Comparison of ENCODE assay signal across 8 cellular contexts in the genomic region with DNA sequence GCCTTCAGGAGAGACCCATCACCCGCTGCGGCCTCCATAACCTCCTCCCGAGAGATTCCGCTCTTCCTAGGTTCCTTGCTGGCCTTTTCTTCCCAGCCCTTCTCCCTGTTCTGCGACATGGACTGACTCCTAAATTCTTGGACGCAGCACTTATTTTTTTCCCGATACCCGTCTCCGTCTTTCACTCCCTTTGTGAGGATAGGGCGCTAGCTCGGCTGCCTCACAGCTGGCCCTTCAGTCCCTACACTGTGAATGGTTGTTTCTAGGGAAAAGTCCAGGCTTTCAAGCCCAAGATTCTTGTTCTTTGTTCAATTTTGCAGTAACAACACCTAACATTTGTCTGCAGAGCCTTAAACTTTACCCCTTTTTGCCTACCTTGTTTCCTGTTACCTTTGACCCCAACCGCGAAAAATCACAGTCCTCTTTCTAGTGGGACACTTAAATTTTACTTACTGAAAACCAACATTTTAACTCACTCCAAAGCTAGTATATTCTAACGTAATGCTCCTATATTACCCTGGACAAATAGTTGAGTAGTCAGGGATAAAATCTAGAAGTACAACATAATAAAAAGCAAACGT. TPM values are rescaled to one million over a fixed set of nuclear protein-coding genes. Genes with fewer than 3 reads are reported as not detected.
DNase-seq lines count a peak whose midpoint lies in the region; ATAC-seq and TF ChIP-seq lines count a peak whose summit lies in the region.

No MANE protein-coding gene starts in this region.

- H4K20me1 ChIP-seq in OCI-LY3 (ENCODE audit: insufficient read depth, low read length): peaks cover 9% of the 10 kb centered on the region; the same call in 1 of the 2 replicates

- H3K9me3 ChIP-seq in OCI-LY3 (ENCODE audit: insufficient read depth, low read length): no peaks in the 10 kb centered on the region
- H3K9me3 ChIP-seq in endocrine pancreas (ENCODE audit: control insufficient read depth, low read length): no peaks in the 10 kb centered on the region

- DNase-seq in DMS 273 (lab: John Stamatoyannopoulos, UW; ENCODE audit: unreplicated experiment) (peak; percentile 88), DMS 273 treated with DMSO at 0.1 percent for 48 hours (lab: John Stamatoyannopoulos, UW) (no peak), RKO (ENCODE audit: low spot score) (no peak)
- no peak for DNase-seq in naive thymus-derived CD8-positive, alpha-beta T cell
- no peak for DNase-seq in activated effector memory CD4-positive, alpha-beta T cell treated with anti-CD3 and anti-CD28 coated beads, Interleukin-2, amount 50 U/mL, for 16 hours
- DNase-seq in stimulated activated CD4-positive, alpha-beta T cell treated with anti-CD3 and anti-CD28 coated beads, Interleukin-2, amount 100 ng/mL, for 48 hours: no peak

- peaks cover 0 to 5% (median 0%) of the 10 kb centered on the region in 9 donors for H3K9me3 Mint-ChIP-seq in naive thymus-derived CD8-positive, alpha-beta T cell

- POLR2A ChIA-PET in naive thymus-derived CD8-positive, alpha-beta T cell (lab: Charles Lee): interaction anchor here (1.1 to 3.2 kb wide), 4 partner anchors 54 to 241 kb away, joined by 3 to 22 read pairs (median 7); a partner anchor contains a TSS

- peak overlapping the region; percentile 96 for H3K9ac ChIP-seq in OCI-LY3 (ENCODE audit: low read length)
- H3K9ac ChIP-seq in endocrine pancreas (ENCODE audit: control insufficient read depth, insufficient read depth, low read length): peak overlapping the region; percentile 90

- no peak for TF ChIP-seq CTCF in OCI-LY3 (IDR thresholded peaks at IDR 0.05; ENCODE audit: low read depth, low read length)

- H3K4me3 ChIP-seq in OCI-LY3 (ENCODE audit: low read length): peak overlapping the region; percentile 80
- peak overlapping the region; percentile 75 for H3K4me3 ChIP-seq in endocrine pancreas (ENCODE audit: control insufficient read depth, insufficient read depth, low read length)

- H3K27me3 Mint-ChIP-seq in naive thymus-derived CD8-positive, alpha-beta T cell: no peaks in the 10 kb centered on the region

- H3K27ac ChIP-seq in OCI-LY3 (ENCODE audit: low read length): peak overlapping the region; percentile 61

- ATAC-seq in naive thymus-derived CD8-positive, alpha-beta T cell: no peak

- H3K4me1 ChIP-seq in OCI-LY3 (ENCODE audit: low read length) (peaks cover 11% of the 10 kb centered on the region), endocrine pancreas (ENCODE audit: control insufficient read depth, insufficient read depth, low read length) (peaks cover 4% of the 10 kb centered on the region)

- H3K36me3 Mint-ChIP-seq in naive thymus-derived CD8-positive, alpha-beta T cell: peaks cover 0 to 8% (median 4%) of the 10 kb centered on the region in 3 donors

- peak overlapping the region; percentile 85 for H3K4me2 ChIP-seq in OCI-LY3 (ENCODE audit: low read length)

- H3K27me3 ChIP-seq in OCI-LY3 (ENCODE audit: low read depth, low read length) (no peaks in the 10 kb centered on the region), endocrine pancreas (ENCODE audit: control insufficient read depth, insufficient read depth, low read length) (no peaks in the 10 kb centered on the region)

- H3K79me2 ChIP-seq in OCI-LY3 (ENCODE audit: low read length): peaks cover 40% of the 10 kb centered on the region

- H3K36me3 ChIP-seq in OCI-LY3 (replicated peaks; ENCODE audit: low read depth, low read length): peaks cover 3% of the 10 kb centered on the region
- H3K36me3 ChIP-seq in endocrine pancreas (ENCODE audit: control insufficient read depth, insufficient read depth, low read length): no peaks in the 10 kb centered on the region

- H3K4me3 Mint-ChIP-seq in naive thymus-derived CD8-positive, alpha-beta T cell: peak overlapping the region; percentile 89 to 99 (median 94)

- peak overlapping the region; percentile 93 for H2AFZ ChIP-seq in OCI-LY3 (ENCODE audit: low read depth, low read length)

- H3K27ac Mint-ChIP-seq in naive thymus-derived CD8-positive, alpha-beta T cell: peak overlapping the region; percentile 90 to 99 (median 98)

- H3K4me1 Mint-ChIP-seq in naive thymus-derived CD8-positive, alpha-beta T cell: peaks cover 10 to 29% (median 25%) of the 10 kb centered on the region in 4 donors

RNA-seq across cellular contexts. Expression of a gene that starts 0.5 kb away (rescaled TPM):
- total RNA-seq in naive thymus-derived CD8-positive, alpha-beta T cell: 10 to 100 TPM; 30.4 to 34.2 TPM
- polyA plus RNA-seq in naive thymus-derived CD8-positive, alpha-beta T cell: 10 to 100 TPM in 2 of 3 donors, 1 to 10 TPM in 1; 8.9 to 13.4 (median 10.1) TPM
